10 cellular contexts compared by ENCODE assay signal in the genomic region with DNA sequence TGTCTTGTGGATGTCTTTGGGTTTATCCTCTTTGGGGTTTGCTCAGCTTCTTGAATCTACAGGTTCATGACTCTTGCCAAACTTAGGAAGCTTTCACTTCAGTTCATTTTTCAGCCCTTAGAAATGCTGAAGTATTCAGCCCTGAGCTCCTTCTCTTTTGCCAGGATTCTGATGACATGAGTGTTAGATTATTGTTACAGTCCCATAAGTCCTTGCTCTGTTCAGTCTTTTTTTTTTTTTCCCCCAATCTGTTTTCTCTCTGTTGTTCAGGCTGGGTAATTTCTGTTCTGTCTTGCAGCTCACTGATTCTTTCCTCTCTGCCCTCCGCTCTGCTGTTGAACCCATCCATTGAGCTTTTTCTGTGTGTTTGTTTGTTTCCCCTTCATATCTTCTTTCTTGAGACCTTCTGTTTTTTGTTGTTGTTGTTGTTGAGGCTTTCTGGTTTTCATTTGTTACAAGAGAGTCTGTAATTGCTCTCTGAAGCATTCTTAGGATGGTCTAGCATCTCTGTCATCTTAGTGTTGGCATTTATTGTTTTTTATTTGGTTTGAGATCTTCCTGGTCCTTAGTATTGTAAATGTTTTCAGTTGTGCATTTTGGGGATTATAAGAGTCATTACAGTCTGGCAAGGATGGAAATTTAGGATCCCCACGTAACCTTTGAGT. TPM values are rescaled to one million over a fixed set of nuclear protein-coding genes. Genes with fewer than 3 reads are reported as not detected.
DNase-seq lines count a peak whose midpoint lies in the region; ATAC-seq and TF ChIP-seq lines count a peak whose summit lies in the region.
"Had no signal": no experiment of that assay in that cellular context is flagged by ENCODE, and none has a peak within 500 bp of the region (broad histone marks: within the 10 kb centered on the region; RNA-seq: fewer than 3 reads in every experiment).

No MANE protein-coding gene starts in this region.

- no peaks in the 10 kb centered on the region for H3K27me3 Mint-ChIP-seq in natural killer cell (ENCODE audit: low read depth in 2 of 2)
- H3K27me3 Mint-ChIP-seq in natural killer cell treated with Interleukin-12 subunit alpha and Interleukin-12 subunit beta and Interleukin-15 and Interleukin-18, amount 100 ng/mL, for 72 hours: no peaks in the 10 kb centered on the region
- no peaks in the 10 kb centered on the region for H3K27me3 Mint-ChIP-seq in mesothelial cell of epicardium (ENCODE audit: low read depth)

- DNase-seq in natural killer cell: no peak
- no peak for DNase-seq in natural killer cell treated with Interleukin-12 subunit alpha and Interleukin-12 subunit beta and Interleukin-15 and Interleukin-18, amount 100 ng/mL, for 72 hours (ENCODE audit: low spot score)
- peak; percentile 73 for DNase-seq in choroid plexus epithelial cell (ENCODE audit: low read depth)
- no peak for DNase-seq in mesothelial cell of epicardium (ENCODE audit: low spot score in 2 of 2, unreplicated experiment in 2 of 2)
- no peak for DNase-seq in aorta
- DNase-seq in activated CD4-positive, alpha-beta T cell treated with anti-CD3 and anti-CD28 coated beads, Interleukin-2, amount 50 U/mL, for 1 hour: no peak
- DNase-seq in activated CD4-positive, CD25-positive, alpha-beta regulatory T cell (lab: John Stamatoyannopoulos, UW): no peak
- DNase-seq in dermis blood vessel endothelial cell: no peak
- DNase-seq: stimulated activated CD4-positive, alpha-beta T cell treated with anti-CD3 and anti-CD28 coated beads, Interleukin-15, amount 100 ng/mL, for 24 hours had no signal

- H3K4me3 ChIP-seq in choroid plexus epithelial cell (ENCODE audit: low read depth, low read length) (no peak overlapping the region), aorta (ENCODE audit: low read length in 2 of 2) (peak overlapping the region in 1 of 2 donors; percentile 8)

- H3K4me1 ChIP-seq in aorta (ENCODE audit: control insufficient read depth in 1 of 2, insufficient read depth in 2 of 2, low read length in 2 of 2): peaks cover 5 to 6% of the 10 kb centered on the region in 2 donors

- H3K4me1 Mint-ChIP-seq in natural killer cell (peaks cover 35 to 37% of the 10 kb centered on the region in 2 donors), mesothelial cell of epicardium (peaks cover 18% of the 10 kb centered on the region)
- H3K4me1 Mint-ChIP-seq in natural killer cell treated with Interleukin-12 subunit alpha and Interleukin-12 subunit beta and Interleukin-15 and Interleukin-18, amount 100 ng/mL, for 72 hours (ENCODE audit: low read depth in 2 of 2): peaks cover 33 to 34% of the 10 kb centered on the region in 2 donors

- H3K27ac Mint-ChIP-seq in natural killer cell: peak overlapping the region; percentile 2 to 61
- H3K27ac Mint-ChIP-seq in natural killer cell treated with Interleukin-12 subunit alpha and Interleukin-12 subunit beta and Interleukin-15 and Interleukin-18, amount 100 ng/mL, for 72 hours: peak overlapping the region in 1 of 2 donors; percentile 0
- peak overlapping the region; percentile 31 for H3K27ac Mint-ChIP-seq in mesothelial cell of epicardium

- H3K4me3 Mint-ChIP-seq in natural killer cell (no peak overlapping the region), mesothelial cell of epicardium (no peak overlapping the region)
- H3K4me3 Mint-ChIP-seq in natural killer cell treated with Interleukin-12 subunit alpha and Interleukin-12 subunit beta and Interleukin-15 and Interleukin-18, amount 100 ng/mL, for 72 hours: no peak overlapping the region
- H3K4me3 Mint-ChIP-seq: CD14-positive monocyte had no signal

- H3K27ac ChIP-seq in aorta (ENCODE audit: low read depth in 1 of 2, low read length in 2 of 2): peak overlapping the region in 1 of 2 donors; percentile 93

- H3K36me3 Mint-ChIP-seq in natural killer cell (no peaks in the 10 kb centered on the region), mesothelial cell of epicardium (peaks cover 4% of the 10 kb centered on the region)
- H3K36me3 Mint-ChIP-seq in natural killer cell treated with Interleukin-12 subunit alpha and Interleukin-12 subunit beta and Interleukin-15 and Interleukin-18, amount 100 ng/mL, for 72 hours: no peaks in the 10 kb centered on the region

- H3K9me3 Mint-ChIP-seq in natural killer cell (no peaks in the 10 kb centered on the region), mesothelial cell of epicardium (no peaks in the 10 kb centered on the region)
- no peaks in the 10 kb centered on the region for H3K9me3 Mint-ChIP-seq in natural killer cell treated with Interleukin-12 subunit alpha and Interleukin-12 subunit beta and Interleukin-15 and Interleukin-18, amount 100 ng/mL, for 72 hours

- H3K27me3 ChIP-seq in aorta (ENCODE audit: control insufficient read depth in 1 of 2, insufficient read depth in 2 of 2, low read length in 1 of 2): no peaks in the 10 kb centered on the region

- intact Hi-C loops in natural killer cell (cut with micrococcal nuclease) (no loop called here), aorta (cut with DNase I) (loop anchor here in 1 of 2 donors (10.0 kb wide), 1 partner anchor 55 kb away; no protein-coding TSS in a partner anchor)

- 10 to 22% methylated on average over 2 of the region's 2 CpGs for whole genome bisulfite sequencing in aorta, 2 donors

- ATAC-seq in natural killer cell (no peak), aorta (ENCODE audit: low FRiP score) (peak; percentile 72)
- ATAC-seq in natural killer cell treated with Interleukin-12 subunit alpha and Interleukin-12 subunit beta and Interleukin-15 and Interleukin-18, amount 100 ng/mL, for 72 hours: no peak

- no peaks in the 10 kb centered on the region for H3K9me3 ChIP-seq in aorta (ENCODE audit: control insufficient read depth, low read length)

- no peaks in the 10 kb centered on the region for H3K36me3 ChIP-seq in aorta (ENCODE audit: control insufficient read depth in 1 of 2, insufficient read depth in 2 of 2, low read length in 1 of 2)

- TF ChIP-seq CTCF in natural killer cell (IDR thresholded peaks at IDR 0.05) (no peak), choroid plexus epithelial cell (conservative IDR thresholded peaks at IDR 0.05; ENCODE audit: low read depth, low read length) (no peak), mesothelial cell of epicardium (IDR thresholded peaks at IDR 0.05; ENCODE audit: unreplicated experiment) (no peak)

RNA-seq across cellular contexts. Expression of a gene that starts 18.4 kb away (rescaled TPM):
- 10 to 100 TPM; 68.1 to 90.5 (median 90.3) TPM for total RNA-seq in natural killer cell
- total RNA-seq in natural killer cell treated with Interleukin-12 subunit alpha and Interleukin-12 subunit beta and Interleukin-15 and Interleukin-18, amount 100 ng/mL, for 72 hours: 10 to 100 TPM; 67.3 to 74.7 TPM
- 71.8 to 83.1 TPM (median 82.6 TPM) in 3 replicates for total RNA-seq in mesothelial cell of epicardium
- total RNA-seq in aorta: 100 to 1,000 TPM in 1 of 2 donors, 10 to 100 TPM in 1; 76.1 to 104 TPM
- polyA plus RNA-seq in aorta: 10 to 100 TPM; 15.4 to 18.2 TPM
- 82.4 and 154 TPM in 2 replicates for total RNA-seq in dermis blood vessel endothelial cell

RNA-seq across cellular contexts. Expression of a gene that starts 59.8 kb away (rescaled TPM):
- total RNA-seq in natural killer cell (10 to 100 TPM; 58.0 to 75.6 (median 72.2) TPM), mesothelial cell of epicardium (57.1 to 62.7 TPM (median 62.2 TPM) in 3 replicates), aorta (10 to 100 TPM; 55.0 to 58.6 TPM), dermis blood vessel endothelial cell (73.2 and 110 TPM in 2 replicates)
- total RNA-seq in natural killer cell treated with Interleukin-12 subunit alpha and Interleukin-12 subunit beta and Interleukin-15 and Interleukin-18, amount 100 ng/mL, for 72 hours: 10 to 100 TPM; 36.0 to 66.1 TPM
- polyA plus RNA-seq in aorta: 10 to 100 TPM; 25.4 to 26.4 TPM
